1 cellular context compared by ENCODE assay signal in the genomic region with DNA sequence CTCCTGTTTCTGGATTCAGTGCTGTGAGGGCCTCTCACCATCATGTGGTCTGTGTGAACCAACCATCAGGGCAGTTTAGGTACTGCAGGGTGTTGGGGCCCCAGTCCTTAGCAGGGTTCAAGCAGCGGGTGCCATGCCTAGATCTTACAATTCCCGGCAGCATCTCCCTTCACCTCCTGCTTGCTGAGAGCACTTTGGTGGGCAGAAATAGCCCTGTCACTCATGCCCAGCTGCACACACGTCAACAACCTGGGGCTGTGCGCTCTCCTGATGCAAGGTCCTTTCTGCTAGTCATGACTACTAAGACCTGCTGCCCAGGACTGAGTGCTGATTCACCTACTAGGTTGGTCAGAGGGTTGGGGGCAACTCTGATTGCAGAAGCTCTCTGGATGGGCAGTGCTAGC.
TF ChIP-seq lines count a peak whose summit lies in the region.

No MANE protein-coding gene starts in this region.

TF ChIP-seq in K562, 482 proteins besides CTCF, POLR2A, EP300 and RAD21 (continued from another document):
- TF ChIP-seq, protein P1, sequence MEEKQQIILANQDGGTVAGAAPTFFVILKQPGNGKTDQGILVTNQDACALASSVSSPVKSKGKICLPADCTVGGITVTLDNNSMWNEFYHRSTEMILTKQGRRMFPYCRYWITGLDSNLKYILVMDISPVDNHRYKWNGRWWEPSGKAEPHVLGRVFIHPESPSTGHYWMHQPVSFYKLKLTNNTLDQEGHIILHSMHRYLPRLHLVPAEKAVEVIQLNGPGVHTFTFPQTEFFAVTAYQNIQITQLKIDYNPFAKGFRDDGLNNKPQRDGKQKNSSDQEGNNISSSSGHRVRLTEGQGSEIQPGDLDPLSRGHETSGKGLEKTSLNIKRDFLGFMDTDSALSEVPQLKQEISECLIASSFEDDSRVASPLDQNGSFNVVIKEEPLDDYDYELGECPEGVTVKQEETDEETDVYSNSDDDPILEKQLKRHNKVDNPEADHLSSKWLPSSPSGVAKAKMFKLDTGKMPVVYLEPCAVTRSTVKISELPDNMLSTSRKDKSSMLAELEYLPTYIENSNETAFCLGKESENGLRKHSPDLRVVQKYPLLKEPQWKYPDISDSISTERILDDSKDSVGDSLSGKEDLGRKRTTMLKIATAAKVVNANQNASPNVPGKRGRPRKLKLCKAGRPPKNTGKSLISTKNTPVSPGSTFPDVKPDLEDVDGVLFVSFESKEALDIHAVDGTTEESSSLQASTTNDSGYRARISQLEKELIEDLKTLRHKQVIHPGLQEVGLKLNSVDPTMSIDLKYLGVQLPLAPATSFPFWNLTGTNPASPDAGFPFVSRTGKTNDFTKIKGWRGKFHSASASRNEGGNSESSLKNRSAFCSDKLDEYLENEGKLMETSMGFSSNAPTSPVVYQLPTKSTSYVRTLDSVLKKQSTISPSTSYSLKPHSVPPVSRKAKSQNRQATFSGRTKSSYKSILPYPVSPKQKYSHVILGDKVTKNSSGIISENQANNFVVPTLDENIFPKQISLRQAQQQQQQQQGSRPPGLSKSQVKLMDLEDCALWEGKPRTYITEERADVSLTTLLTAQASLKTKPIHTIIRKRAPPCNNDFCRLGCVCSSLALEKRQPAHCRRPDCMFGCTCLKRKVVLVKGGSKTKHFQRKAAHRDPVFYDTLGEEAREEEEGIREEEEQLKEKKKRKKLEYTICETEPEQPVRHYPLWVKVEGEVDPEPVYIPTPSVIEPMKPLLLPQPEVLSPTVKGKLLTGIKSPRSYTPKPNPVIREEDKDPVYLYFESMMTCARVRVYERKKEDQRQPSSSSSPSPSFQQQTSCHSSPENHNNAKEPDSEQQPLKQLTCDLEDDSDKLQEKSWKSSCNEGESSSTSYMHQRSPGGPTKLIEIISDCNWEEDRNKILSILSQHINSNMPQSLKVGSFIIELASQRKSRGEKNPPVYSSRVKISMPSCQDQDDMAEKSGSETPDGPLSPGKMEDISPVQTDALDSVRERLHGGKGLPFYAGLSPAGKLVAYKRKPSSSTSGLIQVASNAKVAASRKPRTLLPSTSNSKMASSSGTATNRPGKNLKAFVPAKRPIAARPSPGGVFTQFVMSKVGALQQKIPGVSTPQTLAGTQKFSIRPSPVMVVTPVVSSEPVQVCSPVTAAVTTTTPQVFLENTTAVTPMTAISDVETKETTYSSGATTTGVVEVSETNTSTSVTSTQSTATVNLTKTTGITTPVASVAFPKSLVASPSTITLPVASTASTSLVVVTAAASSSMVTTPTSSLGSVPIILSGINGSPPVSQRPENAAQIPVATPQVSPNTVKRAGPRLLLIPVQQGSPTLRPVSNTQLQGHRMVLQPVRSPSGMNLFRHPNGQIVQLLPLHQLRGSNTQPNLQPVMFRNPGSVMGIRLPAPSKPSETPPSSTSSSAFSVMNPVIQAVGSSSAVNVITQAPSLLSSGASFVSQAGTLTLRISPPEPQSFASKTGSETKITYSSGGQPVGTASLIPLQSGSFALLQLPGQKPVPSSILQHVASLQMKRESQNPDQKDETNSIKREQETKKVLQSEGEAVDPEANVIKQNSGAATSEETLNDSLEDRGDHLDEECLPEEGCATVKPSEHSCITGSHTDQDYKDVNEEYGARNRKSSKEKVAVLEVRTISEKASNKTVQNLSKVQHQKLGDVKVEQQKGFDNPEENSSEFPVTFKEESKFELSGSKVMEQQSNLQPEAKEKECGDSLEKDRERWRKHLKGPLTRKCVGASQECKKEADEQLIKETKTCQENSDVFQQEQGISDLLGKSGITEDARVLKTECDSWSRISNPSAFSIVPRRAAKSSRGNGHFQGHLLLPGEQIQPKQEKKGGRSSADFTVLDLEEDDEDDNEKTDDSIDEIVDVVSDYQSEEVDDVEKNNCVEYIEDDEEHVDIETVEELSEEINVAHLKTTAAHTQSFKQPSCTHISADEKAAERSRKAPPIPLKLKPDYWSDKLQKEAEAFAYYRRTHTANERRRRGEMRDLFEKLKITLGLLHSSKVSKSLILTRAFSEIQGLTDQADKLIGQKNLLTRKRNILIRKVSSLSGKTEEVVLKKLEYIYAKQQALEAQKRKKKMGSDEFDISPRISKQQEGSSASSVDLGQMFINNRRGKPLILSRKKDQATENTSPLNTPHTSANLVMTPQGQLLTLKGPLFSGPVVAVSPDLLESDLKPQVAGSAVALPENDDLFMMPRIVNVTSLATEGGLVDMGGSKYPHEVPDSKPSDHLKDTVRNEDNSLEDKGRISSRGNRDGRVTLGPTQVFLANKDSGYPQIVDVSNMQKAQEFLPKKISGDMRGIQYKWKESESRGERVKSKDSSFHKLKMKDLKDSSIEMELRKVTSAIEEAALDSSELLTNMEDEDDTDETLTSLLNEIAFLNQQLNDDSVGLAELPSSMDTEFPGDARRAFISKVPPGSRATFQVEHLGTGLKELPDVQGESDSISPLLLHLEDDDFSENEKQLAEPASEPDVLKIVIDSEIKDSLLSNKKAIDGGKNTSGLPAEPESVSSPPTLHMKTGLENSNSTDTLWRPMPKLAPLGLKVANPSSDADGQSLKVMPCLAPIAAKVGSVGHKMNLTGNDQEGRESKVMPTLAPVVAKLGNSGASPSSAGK (IDR thresholded peaks at IDR 0.05), result no peak
- TF ChIP-seq, protein P2, sequence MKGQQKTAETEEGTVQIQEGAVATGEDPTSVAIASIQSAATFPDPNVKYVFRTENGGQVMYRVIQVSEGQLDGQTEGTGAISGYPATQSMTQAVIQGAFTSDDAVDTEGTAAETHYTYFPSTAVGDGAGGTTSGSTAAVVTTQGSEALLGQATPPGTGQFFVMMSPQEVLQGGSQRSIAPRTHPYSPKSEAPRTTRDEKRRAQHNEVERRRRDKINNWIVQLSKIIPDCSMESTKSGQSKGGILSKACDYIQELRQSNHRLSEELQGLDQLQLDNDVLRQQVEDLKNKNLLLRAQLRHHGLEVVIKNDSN (CRISPR knock-in tag; IDR thresholded peaks at IDR 0.05), result peak; percentile 67
